27 cellular contexts compared by ENCODE assay signal in the genomic region with DNA sequence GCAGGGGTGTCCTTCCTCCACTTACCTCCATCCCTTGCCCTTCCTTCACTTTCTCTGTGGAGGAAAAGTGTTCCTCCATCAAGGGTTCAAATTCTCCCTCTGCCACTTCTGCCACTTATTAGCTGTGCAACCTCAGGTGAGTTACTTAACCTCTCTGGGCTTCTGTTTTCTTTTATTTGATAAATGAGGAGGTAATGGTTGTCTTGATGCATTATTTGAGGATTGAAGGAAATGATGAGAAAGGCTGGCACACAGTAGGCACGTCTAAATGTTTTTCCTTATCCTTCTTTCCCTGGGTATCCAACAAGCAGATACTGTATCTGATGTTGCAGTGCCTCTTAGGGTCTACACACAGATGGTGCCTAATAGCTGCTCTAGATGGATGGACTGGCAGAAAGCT. TPM values are rescaled to one million over a fixed set of nuclear protein-coding genes. Genes with fewer than 3 reads are reported as not detected.
"Had no signal": no experiment of that assay in that cellular context is flagged by ENCODE, and none has a peak within 500 bp of the region (broad histone marks: within the 10 kb centered on the region; RNA-seq: fewer than 3 reads in every experiment).

No MANE protein-coding gene starts in this region.

- FAIRE-seq: RCC 7860 had no signal

- H3K36me3 ChIP-seq: SJSA1 had no signal

- DNase-seq: Karpas-422, MM.1S, MV-4-11, NCI-H1092, NCI-H1417 treated with DMSO at 0.1 percent for 48 hours, NCI-H1694 treated with DMSO at 0.1 percent for 48 hours, NCI-H187 treated with DMSO at 0.1 percent for 48 hours, NCI-H2171, NCI-H226, NCI-H446 treated with DMSO at 0.1 percent for 48 hours, NCI-H510A, NCI-H524, NCI-H526, PC-9, SIG-M5, SW 1271 had no signal

- H2AFZ ChIP-seq: PC-9 had no signal

- H3K9me2 ChIP-seq: SK-N-SH had no signal

- H3K4me3 ChIP-seq: PC-9, SJSA1 had no signal

- H3K27me3 ChIP-seq: SJSA1 had no signal

- H3K9ac ChIP-seq: KMS-11, SK-N-SH had no signal

- ATAC-seq: Panc1, Right ventricle myocardium inferior had no signal

- H3K27ac ChIP-seq: KMS-11, PC-9, RWPE1, SJSA1 had no signal

- H3K9me3 ChIP-seq: SJSA1, SK-N-SH had no signal

- H3K4me2 ChIP-seq: KMS-11, PC-9 had no signal

RNA-seq across cellular contexts. Expression of a gene that starts 14.3 kb away (rescaled TPM):
- total RNA-seq: LHCN-M2, MCF 10A, OCI-LY7, PC-9, RPMI7951 had no signal
